ENCODE assay signal across 1 cellular context in genomic region chr12:112183591-112184021, GRCh38.
TF ChIP-seq lines count a peak whose summit lies in the region.

No MANE protein-coding gene starts in this region.

TF ChIP-seq in GM12878, 131 proteins besides CTCF, POLR2A, EP300 and RAD21 (continued from another document and continues in another):
- no peak for TF ChIP-seq BCL11A (IDR thresholded peaks at IDR 0.05; ENCODE audit: low read depth, low read length)
- no peak for TF ChIP-seq ZBTB11 (CRISPR knock-in tag; IDR thresholded peaks at IDR 0.05)
- no peak for TF ChIP-seq HDAC6 (IDR thresholded peaks at IDR 0.05; ENCODE audit: unreplicated experiment)
- TF ChIP-seq LARP7 (IDR thresholded peaks at IDR 0.05) = no peak
- TF ChIP-seq NR2F1 (conservative IDR thresholded peaks at IDR 0.05) = 0 out of 2 replicates have a peak, but pooled peaks have one; percentile 7
- no peak for TF ChIP-seq SREBF2 (IDR thresholded peaks at IDR 0.05; ENCODE audit: low read length)
- no peak for TF ChIP-seq KLF5 (IDR thresholded peaks at IDR 0.05; ENCODE audit: partially characterized antibody)
- no peak for TF ChIP-seq SP1 (IDR thresholded peaks at IDR 0.05; ENCODE audit: low read depth, low read length)
- no peak for TF ChIP-seq MAX (IDR thresholded peaks at IDR 0.05; ENCODE audit: low read depth, low read length)
- TF ChIP-seq NBN (IDR thresholded peaks at IDR 0.05) = no peak
- no peak for TF ChIP-seq BHLHE40 (IDR thresholded peaks at IDR 0.05; ENCODE audit: borderline replicate concordance in 1 of 2, low read depth in 2 of 2, low read length in 1 of 2)
- no peak for TF ChIP-seq BCLAF1 (IDR thresholded peaks at IDR 0.05)
- no peak for TF ChIP-seq MXI1 (IDR thresholded peaks at IDR 0.05; ENCODE audit: low read depth, low read length)
- TF ChIP-seq EED (IDR thresholded peaks at IDR 0.05; ENCODE audit: low read depth) = peak; percentile 65
- TF ChIP-seq E2F8 (IDR thresholded peaks at IDR 0.05; ENCODE audit: low read depth, partially characterized antibody) = no peak
- TF ChIP-seq MEF2B (IDR thresholded peaks at IDR 0.05; ENCODE audit: partially characterized antibody, poor library complexity, severe bottlenecking) = peak; percentile 37
- no peak for TF ChIP-seq STAT1 (conservative IDR thresholded peaks at IDR 0.05)
- no peak for TF ChIP-seq PAX5 (IDR thresholded peaks at IDR 0.05; ENCODE audit: borderline replicate concordance, low read depth, low read length)
- no peak for TF ChIP-seq JUNB (IDR thresholded peaks at IDR 0.05)
- TF ChIP-seq ZNF622 (IDR thresholded peaks at IDR 0.05) = no peak
- no peak for TF ChIP-seq SIX5 (IDR thresholded peaks at IDR 0.05; ENCODE audit: low read depth, low read length, severe bottlenecking)
- TF ChIP-seq SUPT20H (IDR thresholded peaks at IDR 0.05; ENCODE audit: borderline replicate concordance, control insufficient read depth, low read depth, low read length) = no peak
- TF ChIP-seq CBFB (IDR thresholded peaks at IDR 0.05; ENCODE audit: low read depth) = no peak
- TF ChIP-seq SMAD1 (IDR thresholded peaks at IDR 0.05; ENCODE audit: low read depth, partially characterized antibody) = no peak
- no peak for TF ChIP-seq ESRRA (IDR thresholded peaks at IDR 0.05; ENCODE audit: low read length)
- TF ChIP-seq ZNF687 (IDR thresholded peaks at IDR 0.05) = peak; percentile 25; the same call in 1 of the 2 replicates
- peak; percentile 48; the same call in 1 of the 2 replicates for TF ChIP-seq DPF2 (IDR thresholded peaks at IDR 0.05)
- no peak for TF ChIP-seq ZNF217 (IDR thresholded peaks at IDR 0.05)
- no peak for TF ChIP-seq CEBPZ (IDR thresholded peaks at IDR 0.05; ENCODE audit: low read depth, low read length)
- TF ChIP-seq MEF2A (IDR thresholded peaks at IDR 0.05; ENCODE audit: insufficient read depth, low read depth, low read length) = no peak
- no peak for TF ChIP-seq PRDM15 (CRISPR knock-in tag; IDR thresholded peaks at IDR 0.05)
- no peak for TF ChIP-seq TBL1XR1 (IDR thresholded peaks at IDR 0.05; ENCODE audit: low read depth, low read length)
- no peak for TF ChIP-seq ZZZ3 (IDR thresholded peaks at IDR 0.05; ENCODE audit: control insufficient read depth, insufficient read length, low read depth)
- TF ChIP-seq ATF2 (IDR thresholded peaks at IDR 0.05; ENCODE audit: low read length) = peak; percentile 51; the same call in 1 of the 2 replicates
- no peak for TF ChIP-seq FOXM1 (IDR thresholded peaks at IDR 0.05; ENCODE audit: low read depth, low read length)
- no peak for TF ChIP-seq CEBPB (IDR thresholded peaks at IDR 0.05; ENCODE audit: borderline replicate concordance in 1 of 2, low read depth in 2 of 2, low read length in 2 of 2)
